Comparison of ENCODE assay signal across 8 cellular contexts in genomic region chr4:4248036-4248884, GRCh38. TPM values are rescaled to one million over a fixed set of nuclear protein-coding genes. Genes with fewer than 3 reads are reported as not detected.
A peak's percentile ranks its signal among the peaks of the same experiment; 100 is the strongest.
DNase-seq lines count a peak whose midpoint lies in the region; ATAC-seq and TF ChIP-seq lines count a peak whose summit lies in the region.

Gene TMEM128, minus strand, starts transcription at chr4:4248223. Its CDS starts 21 bp downstream, at chr4:4248202.

- peaks cover 25% of the 10 kb centered on the region for H3K4me1 Mint-ChIP-seq in activated B cell treated with CpG ODN at 0.5 μM for 24 hours
- H3K4me1 Mint-ChIP-seq in immature natural killer cell: peaks cover 29 to 38% of the 10 kb centered on the region in 2 donors

- peak within 1 kb of the TSS; percentile 98 for H3K4me3 Mint-ChIP-seq in activated B cell treated with CpG ODN at 0.5 μM for 24 hours
- H3K4me3 Mint-ChIP-seq in immature natural killer cell: peak within 1 kb of the TSS; percentile 93 to 99 (median 96)

- peak in 1 of 3 donors; percentile 65 for TF ChIP-seq POLR2A in spleen (IDR thresholded peaks at IDR 0.05)

- H3K4me1 ChIP-seq in spleen: peaks cover 20 to 46% (median 29%) of the 10 kb centered on the region in 6 donors

- H3K36me3 Mint-ChIP-seq in activated B cell treated with CpG ODN at 0.5 μM for 24 hours (ENCODE audit: low read depth) (peaks cover 32% of the 10 kb centered on the region), immature natural killer cell (peaks cover 6 to 15% (median 13%) of the 10 kb centered on the region in 3 donors)

- H3K4me3 ChIP-seq in spleen: peak within 1 kb of the TSS; percentile 64 to 87 (median 80)

- CTCF ChIA-PET in activated B cell treated with CpG ODN at 0.5 μM for 24 hours (lab: Charles Lee): interaction anchor here (0.6 to 2.1 kb wide), 2 partner anchors 12 to 542 kb away, joined by 3 to 9 read pairs; no protein-coding TSS in a partner anchor

- peaks cover 0 to 29% (median 23%) of the 10 kb centered on the region in 6 donors for H3K36me3 ChIP-seq in spleen

- peaks cover 0 to 3% (median 0%) of the 10 kb centered on the region in 7 donors for H3K27me3 ChIP-seq in spleen (replicated peaks in 1 of 7)

- no peak for TF ChIP-seq CTCF in activated B cell treated with CpG ODN at 0.5 μM for 24 hours (IDR thresholded peaks at IDR 0.05)
- peak in 9 of 11 experiments; percentile 16 to 52 (median 29) for TF ChIP-seq CTCF in spleen (IDR thresholded peaks at IDR 0.05 in 8 of 11, conservative IDR thresholded peaks at IDR 0.05 in 3 of 11)

- POLR2A ChIA-PET in activated B cell treated with CpG ODN at 0.5 μM for 24 hours (lab: Charles Lee): interaction anchor here (0.9 to 2.7 kb wide), 5 partner anchors 11 to 327 kb away, joined by 3 to 11 read pairs (median 5); partner anchors contain the start of genes LYAR and ZBTB49

- ATAC-seq in GM18873 (IDR thresholded peaks at IDR 0.05; ENCODE audit: low FRiP score, unreplicated experiment) (peak; percentile 81), HG03139 (IDR thresholded peaks at IDR 0.05; ENCODE audit: unreplicated experiment) (peak; percentile 96), activated B cell treated with CpG ODN at 0.5 μM for 24 hours (ENCODE audit: low read depth) (peak; percentile 96)

- peak within 1 kb of the TSS; percentile 98 for H3K27ac Mint-ChIP-seq in activated B cell treated with CpG ODN at 0.5 μM for 24 hours
- H3K27ac Mint-ChIP-seq in immature natural killer cell: peak within 1 kb of the TSS; percentile 97 to 99 (median 98)

- intact Hi-C loops in activated B cell treated with CpG ODN at 0.5 μM for 24 hours (cut with micrococcal nuclease) (loop anchor here (1.0 to 5.0 kb wide), 4 partner anchors 42 to 716 kb away; partner anchors contain the start of genes LRPAP1, LYAR, STX18 and ZBTB49), spleen (cut with DNase I; ENCODE audit: low total_unique reads) (no loop called here)

- H3K9me3 ChIP-seq in spleen: no peaks in the 10 kb centered on the region

- peaks cover 2% of the 10 kb centered on the region for H3K27me3 Mint-ChIP-seq in activated B cell treated with CpG ODN at 0.5 μM for 24 hours
- H3K27me3 Mint-ChIP-seq in immature natural killer cell (ENCODE audit: low read depth in 3 of 3): peaks cover 4 to 11% (median 5%) of the 10 kb centered on the region in 3 donors

- H3K27ac ChIP-seq in caudate nucleus (ENCODE audit: low read depth, low read length): peak within 1 kb of the TSS; percentile 89
- peak within 1 kb of the TSS; percentile 91 to 96 (median 94) for H3K27ac ChIP-seq in spleen

- DNase-seq in AG08395 (ENCODE audit: low spot score): peak; percentile 97
- peak; percentile 89 for DNase-seq in NCI-H226
- DNase-seq in activated B cell treated with CpG ODN at 0.5 μM for 24 hours: peak; percentile 88
- DNase-seq in caudate nucleus (lab: John Stamatoyannopoulos, UW): peak; percentile 38 to 98 (median 91)
- DNase-seq in immature natural killer cell: peak; percentile 89 to 92 (median 90)
- DNase-seq in spleen: peak; percentile 97

- H3K9me3 Mint-ChIP-seq in activated B cell treated with CpG ODN at 0.5 μM for 24 hours (no peaks in the 10 kb centered on the region), immature natural killer cell (no peaks in the 10 kb centered on the region)

- WGBS in spleen, 5 donors: 1 to 4% (median 2%) methylated on average over 31 to 62 of the region's 62 CpGs

RNA-seq across cellular contexts. Expression of gene TMEM128, which starts in this region (rescaled TPM):
- total RNA-seq in activated B cell treated with CpG ODN at 0.5 μM for 24 hours (15.1 and 17.1 TPM in 2 replicates), spleen (10 to 100 TPM; 16.3 to 25.6 (median 21.0) TPM)
- polyA plus RNA-seq in immature natural killer cell (10 to 100 TPM; 36.4 to 45.6 (median 41.0) TPM), spleen (10 to 100 TPM; 19.0 to 25.5 (median 23.3) TPM)

Comparison
In these comparisons a context has a peak if more than half of its experiments do, and no peak if none do; other contexts are left out.
1. Peak in every context shown above with its lines: DNase-seq, ATAC-seq, H3K4me3 ChIP-seq and H3K27ac ChIP-seq.